Comparison of ENCODE assay signal across 8 cellular contexts in genomic region chr9:127915801-127916664, GRCh38. TPM values are rescaled to one million over a fixed set of nuclear protein-coding genes. Genes with fewer than 3 reads are reported as not detected.
DNase-seq lines count a peak whose midpoint lies in the region; ATAC-seq lines count a peak whose summit lies in the region.

No MANE protein-coding gene starts in this region.

- peak overlapping the region; percentile 53 to 95 (median 93) for H3K27ac Mint-ChIP-seq in CD8-positive, alpha-beta memory T cell
- peak overlapping the region; percentile 57 to 82 for H3K27ac Mint-ChIP-seq in activated naive CD4-positive, alpha-beta T cell treated with anti-CD3 and anti-CD28 coated beads, Interleukin-2, amount 50 U/mL, for 72 hours

- H3K9me3 Mint-ChIP-seq in CD8-positive, alpha-beta memory T cell: no peaks in the 10 kb centered on the region
- no peaks in the 10 kb centered on the region for H3K9me3 Mint-ChIP-seq in activated naive CD4-positive, alpha-beta T cell treated with anti-CD3 and anti-CD28 coated beads, Interleukin-2, amount 50 U/mL, for 72 hours

- H3K36me3 ChIP-seq in CD8-positive, alpha-beta memory T cell (ENCODE audit: insufficient read depth, low read length): no peaks in the 10 kb centered on the region
- H3K36me3 ChIP-seq in stomach smooth muscle (ENCODE audit: control insufficient read depth in 2 of 2, insufficient read depth in 2 of 2, low read length in 2 of 2): peaks cover 6 to 10% of the 10 kb centered on the region in 2 donors

- H3K9me3 ChIP-seq in CD8-positive, alpha-beta memory T cell (ENCODE audit: low read length): no peaks in the 10 kb centered on the region
- no peaks in the 10 kb centered on the region for H3K9me3 ChIP-seq in iPS-18c (ENCODE audit: control insufficient read depth, insufficient read depth, low read length)
- no peaks in the 10 kb centered on the region for H3K9me3 ChIP-seq in stomach smooth muscle (ENCODE audit: control insufficient read depth in 2 of 2, low read length in 2 of 2)

- peak; percentile 25 for ATAC-seq in HG02798 (IDR thresholded peaks at IDR 0.05; ENCODE audit: poor library complexity, unreplicated experiment)
- ATAC-seq in activated naive CD4-positive, alpha-beta T cell treated with anti-CD3 and anti-CD28 coated beads, Interleukin-2, amount 50 U/mL, for 72 hours: peak in 1 of 2 donors; percentile 0
- ATAC-seq in HG02970 (IDR thresholded peaks at IDR 0.05; ENCODE audit: low FRiP score, unreplicated experiment): no peak

- peak overlapping the region; percentile 59 to 74 for H3K9ac ChIP-seq in stomach smooth muscle (ENCODE audit: low read length in 2 of 2)

- H3K36me3 Mint-ChIP-seq in CD8-positive, alpha-beta memory T cell: peaks cover under 1 to 35% (median 2%) of the 10 kb centered on the region in 3 donors
- H3K36me3 Mint-ChIP-seq in activated naive CD4-positive, alpha-beta T cell treated with anti-CD3 and anti-CD28 coated beads, Interleukin-2, amount 50 U/mL, for 72 hours: no peaks in the 10 kb centered on the region

- DNase-seq in CD8-positive, alpha-beta memory T cell: peak in 4 of 5 donors; percentile 42 to 84 (median 70)
- no peak for DNase-seq in activated naive CD4-positive, alpha-beta T cell treated with anti-CD3 and anti-CD28 coated beads, Interleukin-2, amount 50 U/mL, for 72 hours (ENCODE audit: low spot score in 2 of 2)
- DNase-seq in NCI-H2196 (lab: John Stamatoyannopoulos, UW; ENCODE audit: unreplicated experiment): no peak
- no peak for DNase-seq in activated CD4-positive, alpha-beta T cell treated with anti-CD3 and anti-CD28 coated beads for 1 hour

- peaks cover 39 to 65% (median 46%) of the 10 kb centered on the region in 3 donors for H3K4me1 Mint-ChIP-seq in CD8-positive, alpha-beta memory T cell

- POLR2A ChIA-PET in CD8-positive, alpha-beta memory T cell (lab: Charles Lee): interaction anchor here (0.6 to 3.3 kb wide), 15 partner anchors 10 to 159 kb away, joined by 3 to 14 read pairs (median 4); partner anchors contain the start of genes CDK9 and EEIG1

- CTCF ChIA-PET in CD8-positive, alpha-beta memory T cell (lab: Charles Lee): interaction anchor here (0.9 to 4.4 kb wide), 12 partner anchors 10 to 327 kb away, joined by 3 to 25 read pairs (median 5); partner anchors contain the start of gene TOR2A

- no peaks in the 10 kb centered on the region for H3K27me3 ChIP-seq in CD8-positive, alpha-beta memory T cell (ENCODE audit: insufficient read depth, low read length, poor library complexity, severe bottlenecking)
- H3K27me3 ChIP-seq in stomach smooth muscle (ENCODE audit: control insufficient read depth in 1 of 2, insufficient read depth in 2 of 2, low read length in 2 of 2): no peaks in the 10 kb centered on the region

- peak overlapping the region; percentile 81 for H3K27ac ChIP-seq in CD8-positive, alpha-beta memory T cell (ENCODE audit: low read depth, low read length)
- H3K27ac ChIP-seq in stomach smooth muscle (ENCODE audit: low read length): peak overlapping the region; percentile 49

- H3K27me3 Mint-ChIP-seq in CD8-positive, alpha-beta memory T cell: peaks cover 0 to 7% of the 10 kb centered on the region in 2 donors

- H3K4me3 ChIP-seq in CD8-positive, alpha-beta memory T cell (ENCODE audit: low read length): peak overlapping the region; percentile 94
- H3K4me3 ChIP-seq in iPS-18c (ENCODE audit: insufficient read depth, low read depth, low read length) (peak overlapping the region; percentile 68), stomach smooth muscle (ENCODE audit: low read length in 2 of 2) (peak overlapping the region; percentile 77 to 87)

- H3K4me3 Mint-ChIP-seq in CD8-positive, alpha-beta memory T cell: peak overlapping the region; percentile 82 to 94 (median 89)

- peaks cover 44% of the 10 kb centered on the region for H3K4me1 ChIP-seq in CD8-positive, alpha-beta memory T cell (ENCODE audit: insufficient read depth, low read length)
- peaks cover 41% of the 10 kb centered on the region for H3K4me1 ChIP-seq in stomach smooth muscle (ENCODE audit: control insufficient read depth, insufficient read depth, low read length)

RNA-seq across cellular contexts. Expression of gene ST6GALNAC4, which starts 0.8 kb away (rescaled TPM):
- 10 to 100 TPM; 32.9 to 43.2 TPM for total RNA-seq in CD8-positive, alpha-beta memory T cell
- 28.7 TPM for polyA plus RNA-seq in CD8-positive, alpha-beta memory T cell
- total RNA-seq in activated naive CD4-positive, alpha-beta T cell treated with anti-CD3 and anti-CD28 coated beads, Interleukin-2, amount 50 U/mL, for 72 hours: 10 to 100 TPM; 24.5 to 43.2 TPM

RNA-seq across cellular contexts. Expression of gene PIP5KL1, which starts 14.5 kb away (rescaled TPM):
- 1 to 10 TPM; 1.4 to 2.5 TPM for total RNA-seq in CD8-positive, alpha-beta memory T cell
- polyA plus RNA-seq in CD8-positive, alpha-beta memory T cell: 0.89 TPM
- total RNA-seq in activated naive CD4-positive, alpha-beta T cell treated with anti-CD3 and anti-CD28 coated beads, Interleukin-2, amount 50 U/mL, for 72 hours: 1 to 10 TPM; 4.0 to 6.8 TPM

RNA-seq across cellular contexts. Expression of gene ST6GALNAC6, which starts 16.6 kb away (rescaled TPM):
- total RNA-seq in CD8-positive, alpha-beta memory T cell: 10 to 100 TPM; 52.3 to 54.0 TPM
- 54.7 TPM for polyA plus RNA-seq in CD8-positive, alpha-beta memory T cell
- total RNA-seq in activated naive CD4-positive, alpha-beta T cell treated with anti-CD3 and anti-CD28 coated beads, Interleukin-2, amount 50 U/mL, for 72 hours: 10 to 100 TPM; 55.2 to 56.1 TPM

RNA-seq across cellular contexts. Expression of gene DPM2, which starts 21.6 kb away (rescaled TPM):
- total RNA-seq in CD8-positive, alpha-beta memory T cell: 10 to 100 TPM; 73.8 to 75.5 TPM
- polyA plus RNA-seq in CD8-positive, alpha-beta memory T cell: 52.2 TPM
- total RNA-seq in activated naive CD4-positive, alpha-beta T cell treated with anti-CD3 and anti-CD28 coated beads, Interleukin-2, amount 50 U/mL, for 72 hours: 10 to 100 TPM; 26.0 to 49.8 TPM

RNA-seq across cellular contexts. Expression of gene AK1, which starts 38.6 kb away (rescaled TPM):
- 10 to 100 TPM; 15.8 to 20.0 TPM for total RNA-seq in CD8-positive, alpha-beta memory T cell
- polyA plus RNA-seq in CD8-positive, alpha-beta memory T cell: 0.23 TPM
- 10 to 100 TPM; 19.0 to 31.3 TPM for total RNA-seq in activated naive CD4-positive, alpha-beta T cell treated with anti-CD3 and anti-CD28 coated beads, Interleukin-2, amount 50 U/mL, for 72 hours

Comparison
In these comparisons a context has a peak if more than half of its experiments do, and no peak if none do; other contexts are left out.
1. DNase-seq: peak in CD8-positive, alpha-beta memory T cell (4 of 5); none in activated naive CD4-positive, alpha-beta T cell treated with anti-CD3 and anti-CD28 coated beads, Interleukin-2, amount 50 U/mL, for 72 hours (0 of 2), NCI-H2196 (single experiment) and activated CD4-positive, alpha-beta T cell treated with anti-CD3 and anti-CD28 coated beads for 1 hour (single experiment).
2. Peak in every context shown above with its lines, with median percentiles within 50 percentile points of each other: H3K4me3 ChIP-seq.